ENCODE assay signal across 8 cellular contexts in genomic region chr12:6539276-6540134, GRCh38. TPM values are rescaled to one million over a fixed set of nuclear protein-coding genes. Genes with fewer than 3 reads are reported as not detected.
DNase-seq lines count a peak whose midpoint lies in the region; ATAC-seq and TF ChIP-seq lines count a peak whose summit lies in the region.

No MANE protein-coding gene starts in this region.

- no peak overlapping the region for H3K9ac ChIP-seq in mammary epithelial cell (ENCODE audit: insufficient read depth, low read length)

- BruUV-seq in mammary epithelial cell (replicated peaks; lab: Mats Ljungman, UMichigan) = no TSS peak

- in situ Hi-C loops in mammary epithelial cell (cut with MboI; ENCODE audit: low sequenced_read_pairs in 2 of 2) = loop anchor here (10.0 kb wide), 1 partner anchor 115 kb away; no protein-coding TSS in a partner anchor

- dilution Hi-C loops in mammary epithelial cell (cut with HindIII; ENCODE audit: low sequenced_read_pairs) = no loop called here

- peak overlapping the region; percentile 82 for H3K4me2 ChIP-seq in mammary epithelial cell (ENCODE audit: insufficient read depth, low read depth, low read length)

- no peak overlapping the region for H3K4me3 ChIP-seq in CD8-positive, alpha-beta memory T cell (ENCODE audit: low read length)
- H3K4me3 ChIP-seq in mammary epithelial cell (replicated peaks in 1 of 3; ENCODE audit: insufficient read depth in 1 of 3, low read depth in 2 of 3, low read length in 3 of 3) = no peak overlapping the region

- no peak overlapping the region for H3K27ac ChIP-seq in CD8-positive, alpha-beta memory T cell (ENCODE audit: low read depth, low read length)
- H3K27ac ChIP-seq in KOPT-K1 (ENCODE audit: low read depth, low read length, poor library complexity, severe bottlenecking) = peak overlapping the region; percentile 52
- H3K27ac ChIP-seq in mammary epithelial cell (ENCODE audit: insufficient read depth, low read depth, low read length) = peak overlapping the region; percentile 23

- ATAC-seq in naive B cell (ENCODE audit: low read depth in 2 of 2) (no peak), GM18517 (IDR thresholded peaks at IDR 0.05; ENCODE audit: unreplicated experiment) (no peak), GM18909 (IDR thresholded peaks at IDR 0.05; ENCODE audit: poor library complexity, unreplicated experiment) (no peak)

- DNase-seq in CD8-positive, alpha-beta memory T cell = no peak
- peak; percentile 47 for DNase-seq in mammary epithelial cell
- no peak for DNase-seq in naive B cell
- no peak for DNase-seq in effector CD8-positive, alpha-beta T cell (lab: John Stamatoyannopoulos, UW)
- DNase-seq in NCI-H1930 (lab: John Stamatoyannopoulos, UW) = no peak

- peaks cover 43 to 50% (median 47%) of the 10 kb centered on the region in 3 donors for H3K4me1 Mint-ChIP-seq in CD8-positive, alpha-beta memory T cell
- H3K4me1 Mint-ChIP-seq in naive B cell = peaks cover 24 to 40% (median 37%) of the 10 kb centered on the region in 3 donors

- peak overlapping the region in 5 of 7 donors; percentile 8 to 64 (median 13) for H3K4me3 Mint-ChIP-seq in CD8-positive, alpha-beta memory T cell
- H3K4me3 Mint-ChIP-seq in naive B cell = peak overlapping the region in 6 of 8 donors; percentile 27 to 83 (median 79)

- TF ChIP-seq CTCF in mammary epithelial cell (conservative IDR thresholded peaks at IDR 0.05 in 1 of 2, IDR thresholded peaks at IDR 0.05 in 1 of 2; ENCODE audit: extremely low read depth in 1 of 2, insufficient read depth in 1 of 2, low read depth in 1 of 2, low read length in 2 of 2) = no peak

- peak overlapping the region in 6 of 8 donors; percentile 34 to 97 (median 61) for H3K27ac Mint-ChIP-seq in CD8-positive, alpha-beta memory T cell
- peak overlapping the region in 2 of 6 donors; percentile 24 to 66 for H3K27ac Mint-ChIP-seq in naive B cell

- no peaks in the 10 kb centered on the region for H3K9me3 Mint-ChIP-seq in CD8-positive, alpha-beta memory T cell
- H3K9me3 Mint-ChIP-seq in naive B cell = no peaks in the 10 kb centered on the region

- no peak overlapping the region for H2AFZ ChIP-seq in mammary epithelial cell (ENCODE audit: low read depth, low read length)

- WGBS in mammary epithelial cell (ENCODE audit: low coverage, missing lambda C conversion rate) = 57% methylated on average over 19 of the region's 21 CpGs

- intact Hi-C loops in mammary epithelial cell (cut with micrococcal nuclease) = loop anchor here (1.0 to 5.0 kb wide), 2 partner anchors 13 to 322 kb away; no protein-coding TSS in a partner anchor

- H3K4me1 ChIP-seq in CD8-positive, alpha-beta memory T cell (ENCODE audit: insufficient read depth, low read length) = peaks cover 62% of the 10 kb centered on the region
- H3K4me1 ChIP-seq in mammary epithelial cell (ENCODE audit: insufficient read depth, low read length) = peaks cover 43% of the 10 kb centered on the region

- H3K9me3 ChIP-seq in CD8-positive, alpha-beta memory T cell (ENCODE audit: low read length) = no peaks in the 10 kb centered on the region
- H3K9me3 ChIP-seq in KOPT-K1 (ENCODE audit: insufficient read depth, low read length, poor library complexity, severe bottlenecking) = no peaks in the 10 kb centered on the region
- no peaks in the 10 kb centered on the region for H3K9me3 ChIP-seq in mammary epithelial cell (replicated peaks; ENCODE audit: insufficient read depth, low read length)

- H3K27me3 ChIP-seq in CD8-positive, alpha-beta memory T cell (ENCODE audit: insufficient read depth, low read length, poor library complexity, severe bottlenecking) = no peaks in the 10 kb centered on the region
- H3K27me3 ChIP-seq in mammary epithelial cell (ENCODE audit: insufficient read depth, low read length) = no peaks in the 10 kb centered on the region

- peaks cover 14% of the 10 kb centered on the region for H4K20me1 ChIP-seq in mammary epithelial cell (ENCODE audit: insufficient read depth, low read length)

- H3K36me3 Mint-ChIP-seq in CD8-positive, alpha-beta memory T cell = peaks cover 5 to 78% (median 9%) of the 10 kb centered on the region in 3 donors
- H3K36me3 Mint-ChIP-seq in naive B cell = peaks cover 0 to 4% of the 10 kb centered on the region in 2 donors

- H3K27me3 Mint-ChIP-seq in CD8-positive, alpha-beta memory T cell = peaks cover 0 to 5% of the 10 kb centered on the region in 2 donors
- no peaks in the 10 kb centered on the region for H3K27me3 Mint-ChIP-seq in naive B cell

- H3K36me3 ChIP-seq in CD8-positive, alpha-beta memory T cell (ENCODE audit: insufficient read depth, low read length) = peaks cover 31% of the 10 kb centered on the region
- peaks cover 83% of the 10 kb centered on the region for H3K36me3 ChIP-seq in KOPT-K1 (ENCODE audit: insufficient read depth, low read length)
- peaks cover 15% of the 10 kb centered on the region for H3K36me3 ChIP-seq in mammary epithelial cell (ENCODE audit: insufficient read depth, low read length)

- peaks cover 38% of the 10 kb centered on the region for H3K79me2 ChIP-seq in mammary epithelial cell (ENCODE audit: insufficient read depth, low read length)

- CTCF ChIA-PET in CD8-positive, alpha-beta memory T cell (lab: Charles Lee) = interaction anchor here (0.9 to 5.6 kb wide), 21 partner anchors 10 to 410 kb away, joined by 3 to 107 read pairs (median 5); partner anchors contain the start of genes CD27, IFFO1, TAPBPL and VAMP1
- CTCF ChIA-PET in mammary epithelial cell (lab: Charles Lee; ENCODE audit: low non-redundant PET) = interaction anchor here (0.5 to 0.9 kb wide), 3 partner anchors 59 to 549 kb away, joined by 3 to 5 read pairs (median 4); no protein-coding TSS in a partner anchor

- POLR2A ChIA-PET in CD8-positive, alpha-beta memory T cell (lab: Charles Lee) = interaction anchor here (0.6 to 2.8 kb wide), 4 partner anchors 46 to 114 kb away, joined by 3 to 12 read pairs (median 4); partner anchors contain the start of genes MRPL51 and VAMP1

RNA-seq across cellular contexts. Expression of gene GAPDH, which starts 5.2 kb away (rescaled TPM):
- total RNA-seq in CD8-positive, alpha-beta memory T cell = 1,000 to 10,000 TPM; 7,182 to 7,238 TPM
- 1,770 TPM for polyA plus RNA-seq in CD8-positive, alpha-beta memory T cell
- total RNA-seq in mammary epithelial cell = over 10,000 TPM in 1 of 2 donors, 1,000 to 10,000 TPM in 1; 6,493 to 13,434 TPM
- polyA plus RNA-seq in mammary epithelial cell (20,785 TPM), naive B cell (ENCODE audit: low read depth in 6 of 6) (1,000 to 10,000 TPM in 1 of 6 donors, 100 to 1,000 TPM in 5; 607 to 1,152 (median 779) TPM)
- 16,557 TPM for polyA minus RNA-seq in mammary epithelial cell

RNA-seq across cellular contexts. Expression of gene IFFO1, which starts 16.3 kb away (rescaled TPM):
- total RNA-seq in CD8-positive, alpha-beta memory T cell = 10 to 100 TPM; 14.2 to 15.1 TPM
- polyA plus RNA-seq in CD8-positive, alpha-beta memory T cell = 12.2 TPM
- total RNA-seq in mammary epithelial cell = 1 to 10 TPM; 1.9 to 2.2 TPM
- polyA plus RNA-seq in mammary epithelial cell (3.0 TPM), naive B cell (ENCODE audit: low read depth in 6 of 6) (10 to 100 TPM in 1 of 6 donors, 1 to 10 TPM in 5; 4.6 to 15.3 (median 6.3) TPM)
- 0.26 TPM for polyA minus RNA-seq in mammary epithelial cell

RNA-seq across cellular contexts. Expression of gene NOP2, which starts 28.6 kb away (rescaled TPM):
- total RNA-seq in CD8-positive, alpha-beta memory T cell = 100 to 1,000 TPM; 170 to 172 TPM
- 34.0 TPM for polyA plus RNA-seq in CD8-positive, alpha-beta memory T cell
- 10 to 100 TPM; 29.5 to 84.2 TPM for total RNA-seq in mammary epithelial cell
- polyA plus RNA-seq in mammary epithelial cell (62.7 TPM), naive B cell (ENCODE audit: low read depth in 6 of 6) (10 to 100 TPM; 11.7 to 27.6 (median 17.5) TPM)
- 80.8 TPM for polyA minus RNA-seq in mammary epithelial cell

RNA-seq across cellular contexts. Expression of gene NCAPD2, which starts 45.6 kb away (rescaled TPM):
- 10 to 100 TPM; 96.5 to 97.5 TPM for total RNA-seq in CD8-positive, alpha-beta memory T cell
- polyA plus RNA-seq in CD8-positive, alpha-beta memory T cell = 29.8 TPM
- total RNA-seq in mammary epithelial cell = 10 to 100 TPM; 17.8 to 53.7 TPM
- polyA plus RNA-seq in mammary epithelial cell = 60.4 TPM
- polyA minus RNA-seq in mammary epithelial cell = 156 TPM
- 10 to 100 TPM; 13.3 to 25.5 (median 17.8) TPM for polyA plus RNA-seq in naive B cell (ENCODE audit: low read depth in 6 of 6)

RNA-seq across cellular contexts. Expression of gene MRPL51, which starts 46.4 kb away (rescaled TPM):
- total RNA-seq in CD8-positive, alpha-beta memory T cell = 100 to 1,000 TPM; 317 to 327 TPM
- polyA plus RNA-seq in CD8-positive, alpha-beta memory T cell = 222 TPM
- total RNA-seq in mammary epithelial cell = 100 to 1,000 TPM in 1 of 2 donors, 10 to 100 TPM in 1; 51.7 to 192 TPM
- polyA plus RNA-seq in mammary epithelial cell = 124 TPM
- 18.7 TPM for polyA minus RNA-seq in mammary epithelial cell
- 100 to 1,000 TPM; 126 to 243 (median 176) TPM for polyA plus RNA-seq in naive B cell (ENCODE audit: low read depth in 6 of 6)

Comparison
In these comparisons a context has a peak if more than half of its experiments do, and no peak if none do; other contexts are left out.
1. RNA of gene GAPDH, which starts 5.2 kb away (polyA plus RNA-seq): 20,785 TPM in mammary epithelial cell (single experiment); 1,770 TPM in CD8-positive, alpha-beta memory T cell (single experiment) and 607 to 1,152 TPM in naive B cell; every median in the first group is over 10 times any median in the second.